ENCODE assay signal across 1 cellular context in genomic region chr1:229919488-229919887, GRCh38.
A peak's percentile ranks its signal among the peaks of the same experiment; 100 is the strongest.
TF ChIP-seq lines count a peak whose summit lies in the region.

No MANE protein-coding gene starts in this region.

TF ChIP-seq in HEK293, 187 proteins besides CTCF, POLR2A, EP300 and RAD21 (continued from another document):
- TF ChIP-seq ZNF518A (tag by site-specific recombination; conservative IDR thresholded peaks at IDR 0.05; ENCODE audit: low read depth) (peak; percentile 96), ZNF140 (tag by site-specific recombination; IDR thresholded peaks at IDR 0.05) (peak; percentile 94), MZF1 (tag by site-specific recombination; IDR thresholded peaks at IDR 0.05; ENCODE audit: borderline replicate concordance) (peak; percentile 48; the same call in 1 of the 2 replicates), ZNF404 (tag by site-specific recombination; IDR thresholded peaks at IDR 0.05) (peak; percentile 95), ZNF791 (tag by site-specific recombination; IDR thresholded peaks at IDR 0.05) (peak; percentile 79; the same call in 1 of the 2 replicates), ZNF202 (tag by site-specific recombination; IDR thresholded peaks at IDR 0.05; ENCODE audit: borderline replicate concordance) (peak; percentile 97), GLI2 (tag by site-specific recombination; IDR thresholded peaks at IDR 0.05; ENCODE audit: borderline replicate concordance, low read depth) (peak; percentile 52; the same call in 1 of the 2 replicates), ZNF529 (tag by site-specific recombination; IDR thresholded peaks at IDR 0.05; ENCODE audit: insufficient replicate concordance) (peak; percentile 85), ZNF433 (tag by site-specific recombination; IDR thresholded peaks at IDR 0.05; ENCODE audit: low read depth) (peak; percentile 97), ZNF785 (tag by site-specific recombination; IDR thresholded peaks at IDR 0.05) (peak; percentile 62; the same call in 1 of the 2 replicates), ZNF214 (tag by site-specific recombination; IDR thresholded peaks at IDR 0.05; ENCODE audit: borderline replicate concordance) (peak; percentile 22; the same call in 1 of the 2 replicates), ZNF530 (tag by site-specific recombination; IDR thresholded peaks at IDR 0.05; ENCODE audit: low read depth) (peak; percentile 79; the same call in 1 of the 2 replicates), ZNF121 (tag by site-specific recombination; IDR thresholded peaks at IDR 0.05) (peak; percentile 76; the same call in 1 of the 2 replicates), ZFP37 (tag by site-specific recombination; IDR thresholded peaks at IDR 0.05) (peak; percentile 93; the same call in 1 of the 2 replicates), ZNF610 (tag by site-specific recombination; IDR thresholded peaks at IDR 0.05; ENCODE audit: borderline replicate concordance) (0 out of 2 replicates have a peak, but pooled peaks have one; percentile 56), ZBTB21 (tag by site-specific recombination; IDR thresholded peaks at IDR 0.05) (peak; percentile 70), ZNF510 (tag by site-specific recombination; IDR thresholded peaks at IDR 0.05; ENCODE audit: insufficient replicate concordance) (peak; percentile 93), ZNF560 (tag by site-specific recombination; IDR thresholded peaks at IDR 0.05; ENCODE audit: borderline replicate concordance) (peak; percentile 96), ZNF426 (tag by site-specific recombination; IDR thresholded peaks at IDR 0.05) (peak; percentile 99), ZNF639 (tag by site-specific recombination; IDR thresholded peaks at IDR 0.05) (peak; percentile 79), ZNF292 (tag by site-specific recombination; IDR thresholded peaks at IDR 0.05; ENCODE audit: borderline replicate concordance, low read depth) (peak; percentile 90), ZNF501 (tag by site-specific recombination; IDR thresholded peaks at IDR 0.05) (peak; percentile 63; the same call in 1 of the 2 replicates), ZXDB (tag by site-specific recombination; IDR thresholded peaks at IDR 0.05) (peak; percentile 88), ZNF623 (tag by site-specific recombination; IDR thresholded peaks at IDR 0.05) (peak; percentile 87), ZBTB11 (tag by site-specific recombination; conservative IDR thresholded peaks at IDR 0.05; ENCODE audit: low read depth) (peak; percentile 90), SP3 (tag by site-specific recombination; IDR thresholded peaks at IDR 0.05) (peak; percentile 42; the same call in 1 of the 2 replicates), OVOL3 (tag by site-specific recombination; IDR thresholded peaks at IDR 0.05) (peak; percentile 57; the same call in 1 of the 2 replicates), ZNF558 (tag by site-specific recombination; IDR thresholded peaks at IDR 0.05) (peak; percentile 80), ZNF138 (tag by site-specific recombination; IDR thresholded peaks at IDR 0.05; ENCODE audit: borderline replicate concordance) (peak; percentile 81; the same call in 1 of the 2 replicates), ZNF18 (tag by site-specific recombination; IDR thresholded peaks at IDR 0.05) (peak; percentile 39; the same call in 1 of the 2 replicates)
